ENCODE assay signal across 10 cellular contexts in the genomic region with DNA sequence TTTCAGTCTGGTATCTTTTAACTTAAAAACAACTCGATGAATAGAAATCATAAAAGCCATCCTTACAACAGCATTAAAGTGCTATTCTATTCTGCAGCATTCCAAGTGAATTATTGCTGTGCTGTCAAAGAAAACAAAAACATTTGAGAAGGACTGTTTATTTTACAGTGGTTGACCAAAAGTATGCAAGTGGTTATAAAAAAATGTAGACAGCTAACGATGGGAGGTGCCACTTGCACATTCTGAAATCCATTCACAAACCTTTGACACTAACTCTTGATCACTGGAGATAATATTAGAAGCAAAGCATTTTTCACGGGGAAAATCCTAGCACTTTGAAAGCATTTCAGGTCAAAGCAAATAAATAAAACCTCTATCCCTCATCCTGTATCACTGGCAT. TPM values are rescaled to one million over a fixed set of nuclear protein-coding genes. Genes with fewer than 3 reads are reported as not detected.
DNase-seq lines count a peak whose midpoint lies in the region; ATAC-seq and TF ChIP-seq lines count a peak whose summit lies in the region.
"Had no signal": no experiment of that assay in that cellular context is flagged by ENCODE, and none has a peak within 500 bp of the region (broad histone marks: within the 10 kb centered on the region; RNA-seq: fewer than 3 reads in every experiment).

No MANE protein-coding gene starts in this region.

- H3K9me2 ChIP-seq in HCT116 (ENCODE audit: insufficient read depth) = no peaks in the 10 kb centered on the region

- H3K27me3 Mint-ChIP-seq in Calu3 (ENCODE audit: unreplicated experiment) = no peaks in the 10 kb centered on the region

- no peak for TF ChIP-seq EP300 in suprapubic skin (IDR thresholded peaks at IDR 0.05)

- H2AFZ ChIP-seq in HCT116 (ENCODE audit: low read depth, low read length, poor library complexity, severe bottlenecking) = no peak overlapping the region

- TF ChIP-seq POLR2A in HCT116 (IDR thresholded peaks at IDR 0.05; ENCODE audit: borderline replicate concordance, extremely low read depth, insufficient read depth, insufficient read length) = no peak
- no peak for TF ChIP-seq POLR2A in suprapubic skin (IDR thresholded peaks at IDR 0.05)

- peak overlapping the region; percentile 2; the same call in 1 of the 2 replicates for H3K4me2 ChIP-seq in HCT116 (ENCODE audit: low read length)

- RAD21 ChIA-PET in HCT116 (lab: Charles Lee; ENCODE audit: low non-redundant PET in 1 of 2, low total read pairs in 2 of 2, uncharacterized antibody in 2 of 2, unreplicated experiment in 2 of 2) = no interaction called here

- DNase-seq in HCT116 (ENCODE audit: low read depth, low spot score) = no peak
- DNase-seq in T1000 (lab: John Stamatoyannopoulos, UW) = peak; percentile 99
- peak; percentile 96 for DNase-seq in fibroblast of villous mesenchyme (ENCODE audit: low read depth)
- DNase-seq in suprapubic skin (ENCODE audit: low spot score in 2 of 2) = no peak
- DNase-seq in iPS-NIHi11 (ENCODE audit: low spot score) = no peak
- no peak for DNase-seq in Calu3
- DNase-seq: cerebellar nuclear complex; stimulated activated naive CD4-positive, alpha-beta T cell treated with Interleukin-2 at 50 U/mL for 16 hours had no signal

- no peak overlapping the region for H3K9ac ChIP-seq in HCT116 (ENCODE audit: low read length)

- no peak overlapping the region for H3K27ac Mint-ChIP-seq in Calu3 (ENCODE audit: unreplicated experiment)
- H3K27ac Mint-ChIP-seq: WTC11 had no signal

- H3K36me3 Mint-ChIP-seq in Calu3 (ENCODE audit: insufficient read depth, unreplicated experiment) = peaks cover 23% of the 10 kb centered on the region

- H3K27ac ChIP-seq in HCT116 (ENCODE audit: low read depth, low read length) = peak overlapping the region; percentile 81; the same call in 1 of the 2 replicates
- H3K27ac ChIP-seq in suprapubic skin = no peak overlapping the region

- POLR2A ChIA-PET in HCT116 (lab: Charles Lee) = no interaction called here

- BruUV-seq in HCT116 (replicated peaks; lab: Mats Ljungman, UMichigan) = no TSS peak
- BruUV-seq in Calu3 (replicated peaks; lab: Mats Ljungman, UMichigan) = no TSS peak

- intact Hi-C loops in HCT116 (cut with micrococcal nuclease) = no loop called here
- intact Hi-C loops in Calu3 (cut with micrococcal nuclease; ENCODE audit: unreplicated experiment) = loop anchor here (2.0 to 5.0 kb wide), 4 partner anchors 103 to 573 kb away; no protein-coding TSS in a partner anchor

- CTCF ChIA-PET in HCT116 (lab: Charles Lee) (no interaction called here), Calu3 (lab: Charles Lee) (interaction anchor here (0.6 to 1.8 kb wide), 3 partner anchors 79 to 278 kb away, joined by 3 to 6 read pairs (median 3); no protein-coding TSS in a partner anchor)

- H3K4me3 Mint-ChIP-seq in Calu3 (ENCODE audit: low read depth, unreplicated experiment) = no peak overlapping the region
- H3K4me3 Mint-ChIP-seq: WTC11 had no signal

- H3K4me3 ChIP-seq in HCT116 (replicated peaks in 1 of 2; ENCODE audit: low read depth in 1 of 2, low read length in 2 of 2) (no peak overlapping the region), fibroblast of villous mesenchyme (ENCODE audit: low read depth, low read length) (no peak overlapping the region), suprapubic skin (peak overlapping the region; percentile 43)

- no peaks in the 10 kb centered on the region for H3K9me3 ChIP-seq in HCT116 (ENCODE audit: control insufficient read depth in 1 of 2, insufficient read depth in 1 of 2, low read depth in 1 of 2, low read length in 2 of 2)
- H3K9me3 ChIP-seq in suprapubic skin = no peaks in the 10 kb centered on the region

- no peak for TF ChIP-seq CTCF in HCT116 (IDR thresholded peaks at IDR 0.05 in 2 of 3, conservative IDR thresholded peaks at IDR 0.05 in 1 of 3; ENCODE audit: borderline replicate concordance in 1 of 3, insufficient read depth in 1 of 3, low read depth in 2 of 3, low read length in 2 of 3)
- no peak for TF ChIP-seq CTCF in fibroblast of villous mesenchyme (IDR thresholded peaks at IDR 0.05; ENCODE audit: insufficient read depth, low read depth, low read length)
- TF ChIP-seq CTCF in suprapubic skin (IDR thresholded peaks at IDR 0.05) = no peak
- no peak for TF ChIP-seq CTCF in Calu3 (IDR thresholded peaks at IDR 0.05; ENCODE audit: unreplicated experiment)

- no peak for TF ChIP-seq RAD21 in HCT116 (IDR thresholded peaks at IDR 0.05; ENCODE audit: low read depth)

- no peaks in the 10 kb centered on the region for H3K9me3 Mint-ChIP-seq in Calu3 (ENCODE audit: low read depth, unreplicated experiment)
- H3K9me3 Mint-ChIP-seq: WTC11 had no signal

- H3K36me3 ChIP-seq in HCT116 (ENCODE audit: control insufficient read depth in 1 of 2, insufficient read depth in 2 of 2, low read length in 2 of 2) (peaks cover 0 to 20% of the 10 kb centered on the region in 2 experiments; a peak in 1 of 4 replicates), suprapubic skin (no peaks in the 10 kb centered on the region)

- WGBS in suprapubic skin = 14% methylated on average over 3 of the region's 3 CpGs

- peak; percentile 10; the same call in 1 of the 2 replicates for ATAC-seq in HCT116
- ATAC-seq in GM21447 (IDR thresholded peaks at IDR 0.05; ENCODE audit: unreplicated experiment) = no peak
- ATAC-seq: WTC11 had no signal

- no peaks in the 10 kb centered on the region for H3K27me3 ChIP-seq in HCT116 (ENCODE audit: insufficient read depth, low read length)
- H3K27me3 ChIP-seq in suprapubic skin = no peaks in the 10 kb centered on the region

- H3K4me1 ChIP-seq in HCT116 (ENCODE audit: control insufficient read depth in 1 of 2, insufficient read depth in 2 of 2, low read length in 2 of 2) (peaks cover 99 to 100% of the 10 kb centered on the region in 2 experiments), suprapubic skin (peaks cover 16% of the 10 kb centered on the region)

- peaks cover 100% of the 10 kb centered on the region for H3K79me2 ChIP-seq in HCT116 (ENCODE audit: insufficient read depth, low read length)

- peaks cover 55% of the 10 kb centered on the region; the same call in 1 of the 2 replicates for H4K20me1 ChIP-seq in HCT116 (ENCODE audit: insufficient read depth)

- H3K4me1 Mint-ChIP-seq in Calu3 (ENCODE audit: low read depth, unreplicated experiment) = peaks cover 41% of the 10 kb centered on the region

TF ChIP-seq in HCT116, 20 proteins besides CTCF, POLR2A, EP300 and RAD21:
- TF ChIP-seq ZBTB33 (IDR thresholded peaks at IDR 0.05; ENCODE audit: extremely low read depth, insufficient replicate concordance, low read length) (no peak), SIN3A (IDR thresholded peaks at IDR 0.05; ENCODE audit: low read depth) (0 out of 2 replicates have a peak, but pooled peaks have one; percentile 37), EGR1 (IDR thresholded peaks at IDR 0.05; ENCODE audit: low read depth) (no peak), SP1 (IDR thresholded peaks at IDR 0.05; ENCODE audit: low read depth) (no peak; the same call in 1 of the 2 replicates), EZH2phosphoT487 (IDR thresholded peaks at IDR 0.05; ENCODE audit: borderline replicate concordance) (no peak), ZNF274 (IDR thresholded peaks at IDR 0.05; ENCODE audit: low read depth, low read length) (no peak), ELF1 (IDR thresholded peaks at IDR 0.05; ENCODE audit: borderline replicate concordance, low read depth) (no peak)
- TF ChIP-seq, protein P1, sequence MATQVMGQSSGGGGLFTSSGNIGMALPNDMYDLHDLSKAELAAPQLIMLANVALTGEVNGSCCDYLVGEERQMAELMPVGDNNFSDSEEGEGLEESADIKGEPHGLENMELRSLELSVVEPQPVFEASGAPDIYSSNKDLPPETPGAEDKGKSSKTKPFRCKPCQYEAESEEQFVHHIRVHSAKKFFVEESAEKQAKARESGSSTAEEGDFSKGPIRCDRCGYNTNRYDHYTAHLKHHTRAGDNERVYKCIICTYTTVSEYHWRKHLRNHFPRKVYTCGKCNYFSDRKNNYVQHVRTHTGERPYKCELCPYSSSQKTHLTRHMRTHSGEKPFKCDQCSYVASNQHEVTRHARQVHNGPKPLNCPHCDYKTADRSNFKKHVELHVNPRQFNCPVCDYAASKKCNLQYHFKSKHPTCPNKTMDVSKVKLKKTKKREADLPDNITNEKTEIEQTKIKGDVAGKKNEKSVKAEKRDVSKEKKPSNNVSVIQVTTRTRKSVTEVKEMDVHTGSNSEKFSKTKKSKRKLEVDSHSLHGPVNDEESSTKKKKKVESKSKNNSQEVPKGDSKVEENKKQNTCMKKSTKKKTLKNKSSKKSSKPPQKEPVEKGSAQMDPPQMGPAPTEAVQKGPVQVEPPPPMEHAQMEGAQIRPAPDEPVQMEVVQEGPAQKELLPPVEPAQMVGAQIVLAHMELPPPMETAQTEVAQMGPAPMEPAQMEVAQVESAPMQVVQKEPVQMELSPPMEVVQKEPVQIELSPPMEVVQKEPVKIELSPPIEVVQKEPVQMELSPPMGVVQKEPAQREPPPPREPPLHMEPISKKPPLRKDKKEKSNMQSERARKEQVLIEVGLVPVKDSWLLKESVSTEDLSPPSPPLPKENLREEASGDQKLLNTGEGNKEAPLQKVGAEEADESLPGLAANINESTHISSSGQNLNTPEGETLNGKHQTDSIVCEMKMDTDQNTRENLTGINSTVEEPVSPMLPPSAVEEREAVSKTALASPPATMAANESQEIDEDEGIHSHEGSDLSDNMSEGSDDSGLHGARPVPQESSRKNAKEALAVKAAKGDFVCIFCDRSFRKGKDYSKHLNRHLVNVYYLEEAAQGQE (IDR thresholded peaks at IDR 0.05; ENCODE audit: low read depth) = no peak
TF ChIP-seq in HCT116: peak in this region for 1.

RNA-seq across cellular contexts. Expression of gene HMGA2, which starts 55.6 kb away (rescaled TPM):
- total RNA-seq in HCT116 (2021; ENCODE audit: unreplicated experiment) = 215 TPM
- polyA plus RNA-seq in HCT116 (2012) = 53.9 and 72.1 TPM in 2 replicates
- total RNA-seq in fibroblast of villous mesenchyme = 29.8 and 48.0 TPM in 2 replicates
- under 1 TPM in 1 of 4 donors, not detected in 3; 0.24 TPM for total RNA-seq in suprapubic skin
- 46.7 and 47.8 TPM in 2 replicates for total RNA-seq in Calu3 (2022)

Comparison
In these comparisons a context has a peak if more than half of its experiments do, and no peak if none do; other contexts are left out.
1. DNase-seq: peak in T1000 (single experiment) and fibroblast of villous mesenchyme (single experiment); none in HCT116 (single experiment), suprapubic skin (0 of 2), iPS-NIHi11 (single experiment) and Calu3 (single experiment).
2. RNA of gene HMGA2, which starts 55.6 kb away (total RNA-seq): 215 TPM in HCT116 (single experiment), 46.7 to 47.8 TPM in Calu3 and 29.8 to 48.0 TPM in fibroblast of villous mesenchyme; 0.24 TPM in suprapubic skin; every median in the first group is over 10 times any median in the second.